Comparison of ENCODE assay signal across 8 cellular contexts in genomic region chr10:5873515-5873995, GRCh38. TPM values are rescaled to one million over a fixed set of nuclear protein-coding genes. Genes with fewer than 3 reads are reported as not detected.
A peak's percentile ranks its signal among the peaks of the same experiment; 100 is the strongest.
DNase-seq lines count a peak whose midpoint lies in the region; ATAC-seq, FAIRE-seq and TF ChIP-seq lines count a peak whose summit lies in the region.

No MANE protein-coding gene starts in this region.

- H3K27ac ChIP-seq in OCI-LY1 (ENCODE audit: low read depth, low read length, poor library complexity, severe bottlenecking): peak overlapping the region; percentile 58

- H3K27me3 Mint-ChIP-seq in natural killer cell (ENCODE audit: low read depth in 2 of 2): no peaks in the 10 kb centered on the region
- no peaks in the 10 kb centered on the region for H3K27me3 Mint-ChIP-seq in stimulated activated naive CD8-positive, alpha-beta T cell treated with anti-CD3 and anti-CD28 coated beads, Interleukin-15, Interleukin-2, amounts not matched to agents 100 ng/mL and 50 ng/mL, for 24 hours

- H3F3A ChIP-seq in OCI-LY1 (ENCODE audit: insufficient read depth, low read length): no peaks in the 10 kb centered on the region

- peak overlapping the region in 1 of 2 donors; percentile 25 for H3K27ac Mint-ChIP-seq in natural killer cell
- peak overlapping the region; percentile 78 for H3K27ac Mint-ChIP-seq in stimulated activated naive CD8-positive, alpha-beta T cell treated with anti-CD3 and anti-CD28 coated beads, Interleukin-15, Interleukin-2, amounts not matched to agents 100 ng/mL and 50 ng/mL, for 24 hours

- peaks cover 7 to 8% of the 10 kb centered on the region in 2 donors for H3K4me1 Mint-ChIP-seq in natural killer cell
- H3K4me1 Mint-ChIP-seq in stimulated activated naive CD8-positive, alpha-beta T cell treated with anti-CD3 and anti-CD28 coated beads, Interleukin-15, Interleukin-2, amounts not matched to agents 100 ng/mL and 50 ng/mL, for 24 hours (ENCODE audit: low read depth): peaks cover 7% of the 10 kb centered on the region

- H3K4me2 ChIP-seq in OCI-LY1 (ENCODE audit: low read length): peak overlapping the region; percentile 63

- no peak overlapping the region for H2AFZ ChIP-seq in OCI-LY1 (ENCODE audit: low read length)

- H3K36me3 ChIP-seq in OCI-LY1 (ENCODE audit: insufficient read depth, low read length): peaks cover 21% of the 10 kb centered on the region

- H3K79me2 ChIP-seq in OCI-LY1 (ENCODE audit: insufficient read depth, low read length): no peaks in the 10 kb centered on the region

- intact Hi-C loops in natural killer cell (cut with micrococcal nuclease): loop anchor here (1.0 to 5.0 kb wide), 3 partner anchors 61 to 243 kb away; partner anchors contain the start of gene GDI2

- TF ChIP-seq CTCF in OCI-LY1 (IDR thresholded peaks at IDR 0.05; ENCODE audit: low read length) (peak; percentile 73), natural killer cell (IDR thresholded peaks at IDR 0.05) (peak; percentile 76)

- H4K20me1 ChIP-seq in OCI-LY1 (ENCODE audit: insufficient read depth, low read length): no peaks in the 10 kb centered on the region

- no peaks in the 10 kb centered on the region for H3K9me3 ChIP-seq in OCI-LY1 (ENCODE audit: low read length)

- H3K4me3 ChIP-seq in OCI-LY1 (ENCODE audit: low read depth, low read length, poor library complexity, severe bottlenecking): peak overlapping the region; percentile 35

- DNase-seq in CD1c-positive myeloid dendritic cell (ENCODE audit: extremely low spot score) (peak; percentile 84), GM19239 (ENCODE audit: insufficient read length, low spot score) (peak; percentile 63), activated T-cell treated with anti-CD3 and anti-CD28 coated beads for 1 hour (ENCODE audit: low read depth) (peak; percentile 58), erythroblast (lab: John Stamatoyannopoulos, UW) (peak; percentile 81 to 87), natural killer cell (peak; percentile 56)

- ATAC-seq in HG03460 (IDR thresholded peaks at IDR 0.05; ENCODE audit: unreplicated experiment) (peak; percentile 79), natural killer cell (peak; percentile 89 to 100 (median 99))

- H3K4me1 ChIP-seq in OCI-LY1 (ENCODE audit: insufficient read depth, low read length, severe bottlenecking): peaks cover 7% of the 10 kb centered on the region

- peak overlapping the region; percentile 35; the same call in 1 of the 2 replicates for H3K9ac ChIP-seq in OCI-LY1 (ENCODE audit: low read length)

- H3K4me3 Mint-ChIP-seq in natural killer cell: peak overlapping the region; percentile 79
- H3K4me3 Mint-ChIP-seq in stimulated activated naive CD8-positive, alpha-beta T cell treated with anti-CD3 and anti-CD28 coated beads, Interleukin-15, Interleukin-2, amounts not matched to agents 100 ng/mL and 50 ng/mL, for 24 hours: peak overlapping the region; percentile 58

- H3K27me3 ChIP-seq in OCI-LY1 (ENCODE audit: insufficient read depth, low read length): no peaks in the 10 kb centered on the region

- TF ChIP-seq POLR2A in erythroblast (IDR thresholded peaks at IDR 0.05; ENCODE audit: low read length): no peak

- H3K36me3 Mint-ChIP-seq in natural killer cell: no peaks in the 10 kb centered on the region
- peaks cover 43% of the 10 kb centered on the region for H3K36me3 Mint-ChIP-seq in stimulated activated naive CD8-positive, alpha-beta T cell treated with anti-CD3 and anti-CD28 coated beads, Interleukin-15, Interleukin-2, amounts not matched to agents 100 ng/mL and 50 ng/mL, for 24 hours (ENCODE audit: low read depth)

- no peaks in the 10 kb centered on the region for H3K9me3 Mint-ChIP-seq in natural killer cell
- no peaks in the 10 kb centered on the region for H3K9me3 Mint-ChIP-seq in stimulated activated naive CD8-positive, alpha-beta T cell treated with anti-CD3 and anti-CD28 coated beads, Interleukin-15, Interleukin-2, amounts not matched to agents 100 ng/mL and 50 ng/mL, for 24 hours

- peak; percentile 94 for FAIRE-seq in GM19239 (lab: Jason Lieb, UNC)

- no peaks in the 10 kb centered on the region for H3K9me2 ChIP-seq in OCI-LY1 (ENCODE audit: low read depth, low read length)

RNA-seq across cellular contexts. Expression of gene ANKRD16, which starts 16.1 kb away (rescaled TPM):
- total RNA-seq in natural killer cell: 1 to 10 TPM; 2.6 to 3.1 (median 3.0) TPM

RNA-seq across cellular contexts. Expression of gene FBH1, which starts 16.5 kb away (rescaled TPM):
- 10 to 100 TPM; 49.3 to 64.9 (median 62.7) TPM for total RNA-seq in natural killer cell

Comparison
In these comparisons a context has a peak if more than half of its experiments do, and no peak if none do; other contexts are left out.
1. Peak in every context shown above with its lines: DNase-seq, ATAC-seq, H3K4me3 ChIP-seq and H3K27ac ChIP-seq.